In genomic region chr2:237291138-237291792, GRCh38 we compare ENCODE assay signal across 1 cellular context.
TF ChIP-seq lines count a peak whose summit lies in the region.

No MANE protein-coding gene starts in this region.

TF ChIP-seq in SK-N-SH, 30 proteins besides CTCF, POLR2A, EP300 and RAD21 (continued from another document):
- TF ChIP-seq REST (IDR thresholded peaks at IDR 0.05; ENCODE audit: low read depth, low read length) (peak; percentile 77), TEAD4 (IDR thresholded peaks at IDR 0.05; ENCODE audit: borderline replicate concordance, insufficient read depth) (peak; percentile 97), IRF3 (IDR thresholded peaks at IDR 0.05; ENCODE audit: low read depth, low read length) (no peak), CHD2 (IDR thresholded peaks at IDR 0.05; ENCODE audit: low read length, partially characterized antibody) (peak; percentile 90), RXRA (IDR thresholded peaks at IDR 0.05; ENCODE audit: borderline replicate concordance, low read depth) (peak; percentile 96), USF2 (IDR thresholded peaks at IDR 0.05; ENCODE audit: borderline replicate concordance, low read depth, low read length) (no peak), ELF1 (IDR thresholded peaks at IDR 0.05) (no peak; the same call in 1 of the 2 replicates), MEF2A (IDR thresholded peaks at IDR 0.05; ENCODE audit: borderline replicate concordance, low read depth) (peak; percentile 83), JUND (IDR thresholded peaks at IDR 0.05) (peak; percentile 95), SIN3A (IDR thresholded peaks at IDR 0.05; ENCODE audit: borderline replicate concordance, low read depth, low read length) (peak; percentile 94), RCOR1 (IDR thresholded peaks at IDR 0.05; ENCODE audit: low read length) (peak; percentile 83), SMC3 (IDR thresholded peaks at IDR 0.05; ENCODE audit: low read depth, low read length) (no peak), NRF1 (IDR thresholded peaks at IDR 0.05; ENCODE audit: low read depth, low read length) (no peak), GABPA (IDR thresholded peaks at IDR 0.05; ENCODE audit: low read depth) (no peak), PBX3 (IDR thresholded peaks at IDR 0.05) (peak; percentile 98), FOXJ3 (CRISPR knock-in tag; IDR thresholded peaks at IDR 0.05) (peak; percentile 97), ZBTB33 (IDR thresholded peaks at IDR 0.05; ENCODE audit: borderline replicate concordance, low read depth) (peak; percentile 89)
